1 cellular context compared by ENCODE assay signal in genomic region chr1:172476218-172476811, GRCh38.
TF ChIP-seq lines count a peak whose summit lies in the region.

No MANE protein-coding gene starts in this region.

TF ChIP-seq in SK-N-SH treated with all-trans-retinoic acid at 6 μM for 48 hours, 23 proteins besides CTCF, POLR2A, EP300 and RAD21 (continued from another document):
- no peak for TF ChIP-seq CREB5 (CRISPR knock-in tag; IDR thresholded peaks at IDR 0.05; ENCODE audit: low read depth)
- no peak for TF ChIP-seq ZC3H10 (CRISPR knock-in tag; IDR thresholded peaks at IDR 0.05)
